Comparison of ENCODE assay signal across 11 cellular contexts in the genomic region with DNA sequence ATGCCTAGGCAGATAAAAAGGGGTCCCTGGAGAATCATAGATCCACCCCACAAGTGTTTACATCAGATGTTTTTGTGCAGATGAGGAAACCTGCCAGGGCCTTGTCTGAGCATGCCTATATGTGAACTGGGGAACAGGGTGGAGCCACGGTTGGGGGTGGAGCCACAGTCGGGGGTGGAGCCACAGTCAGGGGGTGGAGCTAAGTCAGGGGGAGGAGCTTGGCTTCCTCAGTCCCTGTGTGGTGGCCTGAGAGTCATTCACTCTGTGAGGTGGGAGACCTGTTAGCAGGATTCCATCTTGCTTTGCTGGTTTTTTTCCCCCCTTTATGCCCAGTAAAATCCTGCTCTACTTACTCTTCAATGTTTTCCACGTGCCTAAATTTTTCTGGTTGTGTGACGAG. TPM values are rescaled to one million over a fixed set of nuclear protein-coding genes. Genes with fewer than 3 reads are reported as not detected.
A peak's percentile ranks its signal among the peaks of the same experiment; 100 is the strongest.
DNase-seq lines count a peak whose midpoint lies in the region; ATAC-seq and TF ChIP-seq lines count a peak whose summit lies in the region.
"Had no signal": no experiment of that assay in that cellular context is flagged by ENCODE, and none has a peak within 500 bp of the region (broad histone marks: within the 10 kb centered on the region; RNA-seq: fewer than 3 reads in every experiment).

No MANE protein-coding gene starts in this region.

- POLR2A ChIA-PET in Caco-2 (lab: Charles Lee) (no interaction called here), GM10248 (lab: Yijun Ruan, JAX) (no interaction called here)

- no peak overlapping the region for H3K4me3 Mint-ChIP-seq in Caco-2 (ENCODE audit: unreplicated experiment)
- no peak overlapping the region for H3K4me3 Mint-ChIP-seq in memory B cell

- no peaks in the 10 kb centered on the region for H3K36me3 ChIP-seq in Caco-2 (ENCODE audit: control insufficient read depth, insufficient read depth, low read length)
- H3K36me3 ChIP-seq: esophagus muscularis mucosa, thoracic aorta had no signal

- intact Hi-C loops in Caco-2 (cut with micrococcal nuclease; ENCODE audit: unreplicated experiment), result no loop called here

- peak; percentile 28 to 32 for DNase-seq in Caco-2
- peak; percentile 56 for DNase-seq in activated CD8-positive, alpha-beta memory T cell treated with anti-CD3 and anti-CD28 coated beads, Interleukin-2, amount 50 U/mL, for 48 hours
- DNase-seq in memory B cell (ENCODE audit: low spot score in 2 of 2), result peak; percentile 24 to 28
- DNase-seq in GM10248 (ENCODE audit: extremely low spot score), result no peak
- DNase-seq in CD1c-positive myeloid dendritic cell (ENCODE audit: extremely low spot score), result no peak
- DNase-seq in DMS153 (lab: John Stamatoyannopoulos, UW), result no peak
- no peak for DNase-seq in NCI-H345 (lab: John Stamatoyannopoulos, UW)
- DNase-seq: NCI-H524 had no signal

- H3K36me3 Mint-ChIP-seq in Caco-2 (ENCODE audit: insufficient read depth, unreplicated experiment) (no peaks in the 10 kb centered on the region), memory B cell (no peaks in the 10 kb centered on the region)

- no peak overlapping the region for H3K4me3 ChIP-seq in Caco-2 (ENCODE audit: low read depth, low read length)
- H3K4me3 ChIP-seq: esophagus muscularis mucosa, thoracic aorta had no signal

- H3K9me3 ChIP-seq in Caco-2, result no peaks in the 10 kb centered on the region
- H3K9me3 ChIP-seq: esophagus muscularis mucosa, thoracic aorta had no signal

- H3K4me1 Mint-ChIP-seq in Caco-2 (ENCODE audit: low read depth, unreplicated experiment) (peaks cover 30% of the 10 kb centered on the region), memory B cell (peaks cover 22% of the 10 kb centered on the region)

- H3K27ac Mint-ChIP-seq in Caco-2 (ENCODE audit: unreplicated experiment) (peak overlapping the region; percentile 39), memory B cell (no peak overlapping the region)

- H3K27me3 Mint-ChIP-seq in Caco-2 (ENCODE audit: insufficient read depth, unreplicated experiment) (no peaks in the 10 kb centered on the region), memory B cell (no peaks in the 10 kb centered on the region)

- TF ChIP-seq CTCF in Caco-2 (IDR thresholded peaks at IDR 0.05; ENCODE audit: insufficient read depth in 1 of 2, low read depth in 1 of 2, low read length in 1 of 2, severe bottlenecking in 1 of 2, unreplicated experiment in 1 of 2) (no peak), GM10248 (IDR thresholded peaks at IDR 0.05; ENCODE audit: control extremely low read depth, extremely low read depth, low read depth, missing control alignments) (no peak)

- 0 out of 2 replicates have a peak, but pooled peaks cover 11% of the 10 kb centered on the region for H3K4me1 ChIP-seq in Caco-2

- H3K9me3 Mint-ChIP-seq in Caco-2 (ENCODE audit: unreplicated experiment) (peaks cover 15% of the 10 kb centered on the region), memory B cell (peaks cover 1% of the 10 kb centered on the region)

- BruUV-seq in Caco-2 (replicated peaks; lab: Mats Ljungman, UMichigan), result no TSS peak

- H3K27me3 ChIP-seq in Caco-2 (replicated peaks; ENCODE audit: control insufficient read depth, insufficient read depth, low read length), result no peaks in the 10 kb centered on the region
- H3K27me3 ChIP-seq: esophagus muscularis mucosa had no signal

- CTCF ChIA-PET in Caco-2 (lab: Charles Lee) (no interaction called here), GM10248 (lab: Yijun Ruan, JAX) (interaction anchor here (0.5 kb wide), 1 partner anchor 1278 kb away, joined by 3 read pairs; no protein-coding TSS in a partner anchor)

- ATAC-seq in HG02973 (IDR thresholded peaks at IDR 0.05; ENCODE audit: unreplicated experiment) (peak; percentile 55), memory B cell (ENCODE audit: low read depth) (peak; percentile 75)

RNA-seq across cellular contexts. Expression of a gene that starts 57.8 kb away (rescaled TPM):
- 40.5 and 41.9 TPM in 2 replicates for total RNA-seq in Caco-2 (2022)

Comparison
In these comparisons a context has a peak if more than half of its experiments do, and no peak if none do; other contexts are left out.
1. DNase-seq: peak in Caco-2 (2 of 2), activated CD8-positive, alpha-beta memory T cell treated with anti-CD3 and anti-CD28 coated beads, Interleukin-2, amount 50 U/mL, for 48 hours (single experiment) and memory B cell (2 of 2); none in GM10248 (single experiment), CD1c-positive myeloid dendritic cell (single experiment), DMS153 (single experiment) and NCI-H345 (single experiment).